In genomic region chr19:47093254-47093653, GRCh38 we compare ENCODE assay signal across 10 cellular contexts. TPM values are rescaled to one million over a fixed set of nuclear protein-coding genes. Genes with fewer than 3 reads are reported as not detected.
DNase-seq lines count a peak whose midpoint lies in the region; ATAC-seq and TF ChIP-seq lines count a peak whose summit lies in the region.
"Had no signal": no experiment of that assay in that cellular context is flagged by ENCODE, and none has a peak within 500 bp of the region (broad histone marks: within the 10 kb centered on the region; RNA-seq: fewer than 3 reads in every experiment).

No MANE protein-coding gene starts in this region.

- H3K27me3 Mint-ChIP-seq in CD4-positive, alpha-beta T cell: no peaks in the 10 kb centered on the region
- no peaks in the 10 kb centered on the region for H3K27me3 Mint-ChIP-seq in nephron progenitor cell (ENCODE audit: low read depth, poor library complexity)

- intact Hi-C loops in CD4-positive, alpha-beta T cell (cut with DNase I, micrococcal nuclease): loop anchor here in 1 of 2 experiments (2.0 kb wide), 1 partner anchor 18 kb away; no protein-coding TSS in a partner anchor

- no peak overlapping the region for H3K27ac ChIP-seq in CD4-positive, alpha-beta T cell (ENCODE audit: low read depth, low read length)
- peak overlapping the region; percentile 96 for H3K27ac ChIP-seq in HL-60 (replicated peaks)

- H3K36me3 Mint-ChIP-seq in CD4-positive, alpha-beta T cell (ENCODE audit: low read depth): peaks cover 70% of the 10 kb centered on the region
- H3K36me3 Mint-ChIP-seq in nephron progenitor cell (ENCODE audit: low read depth): peaks cover 52% of the 10 kb centered on the region

- DNase-seq in CD4-positive, alpha-beta T cell: no peak
- no peak for DNase-seq in HL-60 (ENCODE audit: low read depth in 1 of 2, low spot score in 1 of 2)
- peak; percentile 53 for DNase-seq in cerebellar cortex (ENCODE audit: low spot score)
- no peak for DNase-seq in nephron progenitor cell
- no peak for DNase-seq in NCI-H1417 treated with DMSO at 0.1 percent for 48 hours (lab: John Stamatoyannopoulos, UW)
- DNase-seq in NCI-H226: no peak
- no peak for DNase-seq in stimulated activated CD4-positive, alpha-beta T cell treated with anti-CD3 and anti-CD28 coated beads, Interleukin-4, amount 100 ng/mL, for 24 hours
- DNase-seq in MV-4-11 (lab: John Stamatoyannopoulos, UW): no peak
- DNase-seq: SHP77 treated with DMSO at 0.1 percent for 48 hours, testis had no signal

- no peak for ATAC-seq in CD4-positive, alpha-beta T cell (ENCODE audit: poor library complexity)

- CTCF ChIA-PET in CD4-positive, alpha-beta T cell (lab: Charles Lee): interaction anchor here (0.7 to 1.1 kb wide), 2 partner anchors 14 to 32 kb away, joined by 3 to 4 read pairs; no protein-coding TSS in a partner anchor

- H3K27me3 ChIP-seq in CD4-positive, alpha-beta T cell (ENCODE audit: control insufficient read depth, insufficient read depth, low read length): no peaks in the 10 kb centered on the region
- H3K27me3 ChIP-seq in HL-60 (ENCODE audit: insufficient read depth, poor library complexity, severe bottlenecking): no peaks in the 10 kb centered on the region
- H3K27me3 ChIP-seq: testis had no signal

- no peak overlapping the region for H3K4me3 ChIP-seq in HL-60 (replicated peaks; ENCODE audit: insufficient read depth, low read length)
- H3K4me3 ChIP-seq: testis had no signal

- H3K9me3 ChIP-seq in CD4-positive, alpha-beta T cell (ENCODE audit: control insufficient read depth, low read length): no peaks in the 10 kb centered on the region
- H3K9me3 ChIP-seq: testis had no signal

- no peak overlapping the region for H3K4me3 Mint-ChIP-seq in CD4-positive, alpha-beta T cell
- no peak overlapping the region for H3K4me3 Mint-ChIP-seq in nephron progenitor cell

- POLR2A ChIA-PET in CD4-positive, alpha-beta T cell (lab: Charles Lee): interaction anchor here (7.6 kb wide), 1 partner anchor 17 kb away, joined by 124 read pairs; the partner anchor contains the start of gene ZC3H4

- no peak for TF ChIP-seq CTCF in CD4-positive, alpha-beta T cell (IDR thresholded peaks at IDR 0.05)
- TF ChIP-seq CTCF in HL-60 (IDR thresholded peaks at IDR 0.05; ENCODE audit: insufficient read depth, low read length): no peak
- TF ChIP-seq CTCF in nephron progenitor cell (IDR thresholded peaks at IDR 0.05): no peak

- peaks cover 35% of the 10 kb centered on the region for H3K4me1 Mint-ChIP-seq in CD4-positive, alpha-beta T cell (ENCODE audit: low read depth)
- peaks cover 67% of the 10 kb centered on the region for H3K4me1 Mint-ChIP-seq in nephron progenitor cell

- no peaks in the 10 kb centered on the region for H3K9me3 Mint-ChIP-seq in CD4-positive, alpha-beta T cell
- no peaks in the 10 kb centered on the region for H3K9me3 Mint-ChIP-seq in nephron progenitor cell

- peak overlapping the region; percentile 83 for H3K27ac Mint-ChIP-seq in CD4-positive, alpha-beta T cell
- H3K27ac Mint-ChIP-seq in nephron progenitor cell: peak overlapping the region; percentile 92

RNA-seq across cellular contexts. Expression of gene ZC3H4, which starts 20.3 kb away (rescaled TPM):
- 10 to 100 TPM; 39.4 to 43.7 TPM for total RNA-seq in CD4-positive, alpha-beta T cell

RNA-seq across cellular contexts. Expression of gene SAE1, which starts 37.4 kb away (rescaled TPM):
- total RNA-seq in CD4-positive, alpha-beta T cell: 10 to 100 TPM; 29.6 to 30.9 TPM

RNA-seq across cellular contexts. Expression of gene TMEM160, which starts 44.8 kb away (rescaled TPM):
- 10 to 100 TPM; 18.0 to 18.1 TPM for total RNA-seq in CD4-positive, alpha-beta T cell
